20 cellular contexts compared by ENCODE assay signal in the genomic region with DNA sequence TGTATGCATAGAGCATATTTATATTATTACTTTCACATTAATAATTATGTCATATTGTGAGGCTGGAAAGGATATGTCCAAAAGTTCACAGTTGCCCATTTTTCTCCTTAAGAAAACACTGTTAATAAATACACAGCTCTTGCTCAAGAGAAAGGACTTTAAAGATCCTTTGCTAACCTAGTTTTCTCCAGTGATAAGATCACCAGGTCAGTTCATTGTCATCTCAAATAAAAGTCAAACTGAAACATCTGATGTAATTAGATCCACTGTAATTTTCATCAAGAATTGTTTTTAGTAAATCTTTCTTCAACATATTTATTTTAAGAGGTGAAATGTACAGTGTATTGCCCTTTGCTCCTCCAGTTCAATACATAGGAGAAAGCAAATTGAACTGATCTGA.
"Had no signal": no experiment of that assay in that cellular context is flagged by ENCODE, and none has a peak within 500 bp of the region (broad histone marks: within the 10 kb centered on the region; RNA-seq: fewer than 3 reads in every experiment).

No MANE protein-coding gene starts in this region.

- DNase-seq: effector CD8-positive, alpha-beta T cell; endodermal cell; foreskin keratinocyte; glutamatergic neuron; heart right ventricle; hippocampal formation; left cardiac atrium; left lung; mesenchymal stem cell; mucosa of descending colon; naive B cell; pancreas; right lobe of liver; small intestine; stimulated activated CD4-positive, alpha-beta T cell treated with anti-CD3 and anti-CD28 coated beads, Interleukin-15, amount 100 ng/mL, for 24 hours; stimulated activated CD4-positive, alpha-beta T cell treated with anti-CD3 and anti-CD28 coated beads, Interleukin-2, amount 100 ng/mL, for 48 hours; stimulated activated naive B cell treated with anti-CD40 and anti-IgM and Interleukin-4, amounts not matched to agents 10 μg/mL and 1 μg/mL and 100 μg/mL, for 72 hours; upper lobe of left lung had no signal

- FAIRE-seq: islet of Langerhans, pancreas, small intestine, urothelium cell line had no signal
